Comparison of ENCODE assay signal across 7 cellular contexts in the genomic region with DNA sequence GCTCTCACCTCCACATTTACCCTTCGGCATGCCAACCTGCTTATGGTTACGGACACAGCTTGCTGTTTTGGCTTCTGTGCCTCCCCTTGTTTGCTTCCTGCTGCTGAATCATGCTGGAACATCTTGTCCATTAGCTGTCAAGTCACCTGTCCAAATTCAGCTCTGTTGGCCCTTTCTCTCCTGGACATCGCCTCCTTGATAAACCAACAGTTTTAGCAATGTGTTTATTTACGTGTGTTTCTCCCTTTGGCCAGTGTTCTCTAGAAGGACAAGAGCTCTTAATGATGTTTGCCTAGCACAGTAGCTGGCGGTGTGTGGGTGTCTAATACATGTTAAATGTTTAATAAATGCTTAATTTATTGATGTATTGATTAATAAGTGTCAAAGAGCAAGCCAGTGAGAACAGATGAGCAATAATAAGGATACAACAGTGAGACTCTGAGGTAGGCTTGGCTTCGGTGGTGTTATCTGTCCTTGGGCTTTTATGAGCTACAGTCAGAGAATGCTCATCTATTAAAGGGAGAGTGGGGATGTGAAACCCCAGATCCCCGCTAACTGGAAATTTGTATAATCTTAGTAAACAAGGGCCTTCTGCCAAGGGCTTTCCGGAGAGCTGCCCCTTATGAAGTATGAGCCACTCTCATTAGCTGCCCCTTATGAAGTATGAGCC. TPM values are rescaled to one million over a fixed set of nuclear protein-coding genes. Genes with fewer than 3 reads are reported as not detected.
DNase-seq lines count a peak whose midpoint lies in the region; ATAC-seq and TF ChIP-seq lines count a peak whose summit lies in the region.
"Not testable (repeated sequence)": the region's sequence is repeated elsewhere in the genome, so short reads cannot be mapped to it uniquely, and the experiment has no call there.
"Had no signal": no experiment of that assay in that cellular context is flagged by ENCODE, and none has a peak within 500 bp of the region (broad histone marks: within the 10 kb centered on the region; RNA-seq: fewer than 3 reads in every experiment).

No MANE protein-coding gene starts in this region.

- H3F3A ChIP-seq in PC-3 (ENCODE audit: low read length, unreplicated experiment): not testable (repeated sequence)

- not testable (repeated sequence) for H3K27ac ChIP-seq in PC-3 (ENCODE audit: low read length); left lung

- not testable (repeated sequence) for H3K79me2 ChIP-seq in PC-3 (ENCODE audit: low read length)

- H3K4me2 ChIP-seq in PC-3 (ENCODE audit: low read length): not testable (repeated sequence)

- POLR2A ChIA-PET in PC-3 (lab: Charles Lee; ENCODE audit: unreplicated experiment): not testable (repeated sequence)

- not testable (repeated sequence) for H3K36me3 ChIP-seq in PC-3 (ENCODE audit: low read depth, low read length); left lung

- not testable (repeated sequence) for BruUV-seq in PC-3 (replicated peaks; lab: Mats Ljungman, UMichigan)

- H3K27me3 ChIP-seq in PC-3 (ENCODE audit: low read length); left lung: not testable (repeated sequence)

- ATAC-seq in PC-3 (peak; percentile 86), left lung (peak; percentile 17)

- not testable (repeated sequence) for H2AFZ ChIP-seq in PC-3 (ENCODE audit: low read length)

- H3K9ac ChIP-seq in PC-3 (ENCODE audit: low read length): not testable (repeated sequence)

- H3K4me1 ChIP-seq in PC-3 (ENCODE audit: insufficient read depth, low read length); left lung: not testable (repeated sequence)

- CTCF ChIA-PET in PC-3 (lab: Charles Lee): not testable (repeated sequence)

- not testable (repeated sequence) for H3K9me2 ChIP-seq in PC-3 (replicated peaks; ENCODE audit: low read length)

- not testable (repeated sequence) for TF ChIP-seq CTCF in PC-3 (conservative IDR thresholded peaks at IDR 0.05; ENCODE audit: low read depth, low read length); left lung (IDR thresholded peaks at IDR 0.05)

- not testable (repeated sequence) for H4K20me1 ChIP-seq in PC-3 (ENCODE audit: low read length)

- DNase-seq in G401 (ENCODE audit: low spot score): peak; percentile 0
- DNase-seq in PC-3: peak; percentile 10
- DNase-seq in amniotic epithelial cell (ENCODE audit: low read depth): peak; percentile 7
- DNase-seq in cerebellar cortex (ENCODE audit: low spot score): peak; percentile 0
- not testable (repeated sequence) for DNase-seq in left lung
- peak; percentile 10 for DNase-seq in mucosa of gallbladder (ENCODE audit: low spot score)

- H3K4me3 ChIP-seq in PC-3 (ENCODE audit: low read length); left lung: not testable (repeated sequence)

- not testable (repeated sequence) for H3K9me3 ChIP-seq in PC-3 (ENCODE audit: low read length); left lung

- in situ Hi-C loops in G401 (cut with HindIII; ENCODE audit: low sequenced_read_pairs): not testable (repeated sequence)

- intact Hi-C loops in PC-3 (cut with micrococcal nuclease); left lung (cut with DNase I): not testable (repeated sequence)

RNA-seq across cellular contexts. Expression of gene CTAGE6, which starts 59.1 kb away (rescaled TPM):
- not detected in 2 replicates for total RNA-seq in G401 (2014; rRNA removed; shearing (Covaris generic))
- total RNA-seq in PC-3 (2014; rRNA removed) (not detected in 2 replicates), left lung (under 1 TPM; 0.79 to 0.97 TPM), mucosa of gallbladder (0.60 TPM)
- total RNA-seq: GM12878 had no signal
